ENCODE assay signal across 1 cellular context in genomic region chr2:39381653-39382052, GRCh38.
TF ChIP-seq lines count a peak whose summit lies in the region.

No MANE protein-coding gene starts in this region.

TF ChIP-seq in SK-N-SH, 30 proteins besides CTCF, POLR2A, EP300 and RAD21 (continued from another document):
- TF ChIP-seq MAX (IDR thresholded peaks at IDR 0.05; ENCODE audit: low read depth) (no peak), EZH2phosphoT487 (IDR thresholded peaks at IDR 0.05; ENCODE audit: borderline replicate concordance, low read depth) (no peak), MXI1 (IDR thresholded peaks at IDR 0.05; ENCODE audit: low read depth, low read length) (no peak), CHD2 (IDR thresholded peaks at IDR 0.05; ENCODE audit: low read length, partially characterized antibody) (no peak), GABPA (IDR thresholded peaks at IDR 0.05; ENCODE audit: low read depth) (no peak), NRF1 (IDR thresholded peaks at IDR 0.05; ENCODE audit: low read depth, low read length) (no peak)
- TF ChIP-seq, protein P1, sequence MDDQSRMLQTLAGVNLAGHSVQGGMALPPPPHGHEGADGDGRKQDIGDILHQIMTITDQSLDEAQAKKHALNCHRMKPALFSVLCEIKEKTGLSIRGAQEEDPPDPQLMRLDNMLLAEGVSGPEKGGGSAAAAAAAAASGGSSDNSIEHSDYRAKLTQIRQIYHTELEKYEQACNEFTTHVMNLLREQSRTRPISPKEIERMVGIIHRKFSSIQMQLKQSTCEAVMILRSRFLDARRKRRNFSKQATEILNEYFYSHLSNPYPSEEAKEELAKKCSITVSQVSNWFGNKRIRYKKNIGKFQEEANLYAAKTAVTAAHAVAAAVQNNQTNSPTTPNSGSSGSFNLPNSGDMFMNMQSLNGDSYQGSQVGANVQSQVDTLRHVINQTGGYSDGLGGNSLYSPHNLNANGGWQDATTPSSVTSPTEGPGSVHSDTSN (IDR thresholded peaks at IDR 0.05), result no peak
